ENCODE assay signal across 35 cellular contexts in the genomic region with DNA sequence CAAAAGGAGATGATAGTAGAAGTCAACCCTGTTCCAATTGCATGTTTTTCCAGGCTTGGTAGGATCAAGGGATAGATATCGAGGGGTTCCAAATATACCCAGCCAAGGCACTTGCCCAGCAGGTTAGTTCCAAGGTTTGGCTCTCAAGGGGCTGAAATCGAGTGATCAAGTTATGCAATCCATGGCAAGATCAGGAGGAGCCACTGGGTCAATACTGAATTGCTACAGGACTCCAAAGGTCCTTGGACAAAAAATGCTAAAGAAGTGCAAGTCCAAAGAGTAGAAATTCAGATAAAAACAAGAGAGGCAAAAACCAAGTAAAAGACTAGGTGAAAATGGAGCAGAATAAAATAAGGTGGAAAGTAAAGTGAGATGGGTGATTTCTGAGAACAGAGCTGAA.
"Had no signal": no experiment of that assay in that cellular context is flagged by ENCODE, and none has a peak within 500 bp of the region (broad histone marks: within the 10 kb centered on the region; RNA-seq: fewer than 3 reads in every experiment).

No MANE protein-coding gene starts in this region.

- H3K9ac ChIP-seq: KMS-11 had no signal

- H3K27ac ChIP-seq: KMS-11 had no signal

- H3K36me3 ChIP-seq: MG63 had no signal

- H3K4me3 ChIP-seq: MG63 had no signal

- H3K4me2 ChIP-seq: KMS-11 had no signal

- H3K9me3 ChIP-seq: MG63 had no signal

- DNase-seq: Karpas-422, Kasumi-1, MG63, MM.1S, MV-4-11, NCI-H1048, NCI-H1092, NCI-H1092 treated with DMSO at 0.1 percent for 48 hours, NCI-H1105, NCI-H1105 treated with DMSO at 0.1 percent for 48 hours, NCI-H1417, NCI-H1417 treated with DMSO at 0.1 percent for 48 hours, NCI-H1436, NCI-H1436 treated with DMSO at 0.1 percent for 48 hours, NCI-H146, NCI-H1694, NCI-H1694 treated with DMSO at 0.1 percent for 48 hours, NCI-H187, NCI-H187 treated with DMSO at 0.1 percent for 48 hours, NCI-H1930, NCI-H2029, NCI-H2029 treated with DMSO at 0.1 percent for 48 hours, NCI-H2081, NCI-H2081 treated with DMSO at 0.1 percent for 48 hours, NCI-H2107, NCI-H2171, NCI-H2171 treated with DMSO at 0.1 percent for 48 hours, NCI-H226, NCI-H345, NCI-H446, NCI-H446 treated with DMSO at 0.1 percent for 48 hours, NCI-H510A, NCI-H510A treated with DMSO at 0.1 percent for 48 hours, NCI-H524 had no signal

- H3K27me3 ChIP-seq: MG63 had no signal
